ENCODE assay signal across 10 cellular contexts in genomic region chr16:57786632-57787518, GRCh38. TPM values are rescaled to one million over a fixed set of nuclear protein-coding genes. Genes with fewer than 3 reads are reported as not detected.
A peak's percentile ranks its signal among the peaks of the same experiment; 100 is the strongest.
DNase-seq lines count a peak whose midpoint lies in the region; ATAC-seq and TF ChIP-seq lines count a peak whose summit lies in the region.
"Had no signal": no experiment of that assay in that cellular context is flagged by ENCODE, and none has a peak within 500 bp of the region (broad histone marks: within the 10 kb centered on the region; RNA-seq: fewer than 3 reads in every experiment).

No MANE protein-coding gene starts in this region.

- H3K27me3 ChIP-seq in adrenal gland, result no peaks in the 10 kb centered on the region
- H3K27me3 ChIP-seq: brain microvascular endothelial cell had no signal

- H3K9me3 ChIP-seq in adrenal gland (replicated peaks in 1 of 3) (no peaks in the 10 kb centered on the region), mucosa of descending colon (no peaks in the 10 kb centered on the region)

- H3K36me3 ChIP-seq in adrenal gland (replicated peaks in 1 of 2), result peaks cover 0 to 35% of the 10 kb centered on the region in 2 donors
- no peaks in the 10 kb centered on the region for H3K36me3 ChIP-seq in mucosa of descending colon (ENCODE audit: low read depth)
- H3K36me3 ChIP-seq in urinary bladder (ENCODE audit: insufficient read depth), result no peaks in the 10 kb centered on the region

- no peak for TF ChIP-seq POLR2A in adrenal gland (IDR thresholded peaks at IDR 0.05)

- TF ChIP-seq CTCF in adrenal gland (IDR thresholded peaks at IDR 0.05), result no peak
- TF ChIP-seq CTCF in mucosa of descending colon (IDR thresholded peaks at IDR 0.05), result no peak

- intact Hi-C loops in adrenal gland (cut with DNase I), result no loop called here
- intact Hi-C loops in Right ventricle myocardium inferior (cut with DNase I), result loop anchor here (5.0 kb wide), 1 partner anchor 40 kb away; no protein-coding TSS in a partner anchor
- intact Hi-C loops in mucosa of descending colon (cut with DNase I, micrococcal nuclease), result no loop called here

- H3K4me3 ChIP-seq in adrenal gland (no peak overlapping the region), mucosa of descending colon (no peak overlapping the region), urinary bladder (ENCODE audit: low read depth, low read length) (no peak overlapping the region)

- DNase-seq in adrenal gland (peak; percentile 47 to 91 (median 73)), Right ventricle myocardium inferior (ENCODE audit: missing footprints) (peak; percentile 82), mucosa of descending colon (peak in 1 of 3 donors; percentile 54), NCI-H446 (lab: John Stamatoyannopoulos, UW) (no peak)
- DNase-seq: activated CD4-positive, alpha-beta T cell treated with anti-CD3 and anti-CD28 coated beads for 4 hours; brain microvascular endothelial cell; naive thymus-derived CD4-positive, alpha-beta T cell had no signal

- 62 to 69% (median 66%) methylated on average over 12 to 26 of the region's 26 CpGs for WGBS in adrenal gland, 4 donors
- 47% methylated on average over 26 of the region's 26 CpGs for WGBS in urinary bladder

- peak overlapping the region in 3 of 5 donors; percentile 44 to 74 (median 66) for H3K27ac ChIP-seq in adrenal gland
- peak overlapping the region; percentile 34 for H3K27ac ChIP-seq in urinary bladder (ENCODE audit: low read depth)
- H3K27ac ChIP-seq: brain microvascular endothelial cell had no signal

- peaks cover 23 to 34% of the 10 kb centered on the region in 2 donors for H3K4me1 ChIP-seq in adrenal gland (replicated peaks in 1 of 2)
- no peaks in the 10 kb centered on the region for H3K4me1 ChIP-seq in mucosa of descending colon (ENCODE audit: low read depth)
- no peaks in the 10 kb centered on the region for H3K4me1 ChIP-seq in urinary bladder (ENCODE audit: insufficient read depth)

- peak; percentile 90 for ATAC-seq in Right ventricle myocardium inferior
- ATAC-seq in mucosa of descending colon, result peak; percentile 47
- ATAC-seq in GM19395 (IDR thresholded peaks at IDR 0.05; ENCODE audit: unreplicated experiment), result no peak
- ATAC-seq in GM21619 (IDR thresholded peaks at IDR 0.05; ENCODE audit: unreplicated experiment), result no peak
- ATAC-seq: naive thymus-derived CD4-positive, alpha-beta T cell had no signal

RNA-seq across cellular contexts. Expression of gene KIFC3, which starts 15.4 kb away (rescaled TPM):
- total RNA-seq in adrenal gland (100 to 1,000 TPM in 1 of 8 donors, 10 to 100 TPM in 7; 38.0 to 100 (median 60.0) TPM), Right ventricle myocardium inferior (55.3 TPM), mucosa of descending colon (10 to 100 TPM in 1 of 3 donors, 1 to 10 TPM in 2; 3.7 to 17.2 (median 8.3) TPM), urinary bladder (22.7 TPM)
- polyA plus RNA-seq in adrenal gland (100 to 1,000 TPM in 1 of 3 donors, 10 to 100 TPM in 2; 15.5 to 130 (median 71.7) TPM), urinary bladder (23.7 TPM)
- polyA plus RNA-seq: naive thymus-derived CD4-positive, alpha-beta T cell had no signal

RNA-seq across cellular contexts. Expression of gene KATNB1, which starts 51.3 kb away (rescaled TPM):
- total RNA-seq in adrenal gland, result 10 to 100 TPM; 17.9 to 85.6 (median 22.2) TPM
- 10 to 100 TPM; 12.9 to 19.9 (median 19.1) TPM for polyA plus RNA-seq in adrenal gland
- 8.5 TPM for total RNA-seq in Right ventricle myocardium inferior
- 10 to 100 TPM; 12.8 to 21.1 (median 17.9) TPM for total RNA-seq in mucosa of descending colon
- total RNA-seq in urinary bladder, result 11.9 TPM
- polyA plus RNA-seq in urinary bladder, result 15.0 TPM

Comparison
In these comparisons a context has a peak if more than half of its experiments do, and no peak if none do; other contexts are left out.
1. DNase-seq: peak in adrenal gland (7 of 7) and Right ventricle myocardium inferior (single experiment); none in NCI-H446 (0 of 2).
2. ATAC-seq: peak in Right ventricle myocardium inferior (single experiment) and mucosa of descending colon (single experiment); none in GM19395 (single experiment) and GM21619 (single experiment).